In genomic region chr1:1879942-1880341, GRCh38 we compare ENCODE assay signal across 28 cellular contexts. TPM values are rescaled to one million over a fixed set of nuclear protein-coding genes. Genes with fewer than 3 reads are reported as not detected.
"Had no signal": no experiment of that assay in that cellular context is flagged by ENCODE, and none has a peak within 500 bp of the region (broad histone marks: within the 10 kb centered on the region; RNA-seq: fewer than 3 reads in every experiment).

No MANE protein-coding gene starts in this region.

- H3K9me3 ChIP-seq: ascending aorta, body of pancreas, MG63, Peyer's patch, SJSA1 had no signal

- H3K9me3 Mint-ChIP-seq: activated naive CD4-positive, alpha-beta T cell treated with anti-CD3 and anti-CD28 coated beads, Interleukin-2, amount 10 ng/mL, durations not matched to agents 7 days and 5 days; activated T-helper 17 cell treated with anti-CD3 and anti-CD28 coated beads, Interleukin-2, amount 50 U/mL, for 72 hours had no signal

- ATAC-seq: activated T-helper 17 cell treated with anti-CD3 and anti-CD28 coated beads, Interleukin-2, amount 50 U/mL, for 72 hours; body of pancreas; SK-N-SH treated with all-trans-retinoic acid at 6 μM for 48 hours had no signal

- H3K27me3 ChIP-seq: ascending aorta, body of pancreas, MG63, Peyer's patch, SJSA1 had no signal

- H3K4me3 Mint-ChIP-seq: activated naive CD4-positive, alpha-beta T cell treated with anti-CD3 and anti-CD28 coated beads, Interleukin-2, amount 10 ng/mL, durations not matched to agents 7 days and 5 days had no signal

- H3K27me3 Mint-ChIP-seq: activated naive CD4-positive, alpha-beta T cell treated with anti-CD3 and anti-CD28 coated beads, Interleukin-2, amount 10 ng/mL, durations not matched to agents 7 days and 5 days; activated T-helper 17 cell treated with anti-CD3 and anti-CD28 coated beads, Interleukin-2, amount 50 U/mL, for 72 hours had no signal

- DNase-seq: activated CD4-positive, alpha-beta T cell treated with anti-CD3 and anti-CD28 coated beads for 48 hours; activated CD4-positive, alpha-beta T cell treated with anti-CD3 and anti-CD28 coated beads, Interleukin-2, amount 50 U/mL, for 4 hours; activated CD4-positive, CD25-positive, alpha-beta regulatory T cell treated with anti-CD3 and anti-CD28 coated beads, Interleukin-2, amount 50 U/mL, for 72 hours; activated CD8-positive, alpha-beta memory T cell treated with anti-CD3 and anti-CD28 coated beads for 24 hours; activated gamma-delta T cell; activated naive CD4-positive, alpha-beta T cell treated with anti-CD3 and anti-CD28 coated beads, Interleukin-2, amount 10 ng/mL, durations not matched to agents 7 days and 5 days; activated T-cell treated with anti-CD3 and anti-CD28 coated beads, Interleukin-2, amount 50 U/mL, for 48 hours; amniotic stem cell; body of pancreas; MG63; MV-4-11; NCI-H1092 treated with DMSO at 0.1 percent for 48 hours; NCI-H1417 treated with DMSO at 0.1 percent for 48 hours; NCI-H1694; NCI-H2029; NCI-H2107; NCI-H2171 treated with DMSO at 0.1 percent for 48 hours; NCI-H345; NCI-H510A; NCI-H526 treated with DMSO at 0.1 percent for 48 hours; Peyer's patch; SHP77; SW 1271 had no signal

- H3K27ac ChIP-seq: ascending aorta, body of pancreas, SJSA1 had no signal

- H3K4me3 ChIP-seq: ascending aorta, body of pancreas, MG63, SJSA1 had no signal

- H3K27ac Mint-ChIP-seq: activated naive CD4-positive, alpha-beta T cell treated with anti-CD3 and anti-CD28 coated beads, Interleukin-2, amount 10 ng/mL, durations not matched to agents 7 days and 5 days had no signal

RNA-seq across cellular contexts. Expression of gene CALML6, which starts 35.1 kb away (rescaled TPM):
- total RNA-seq: ascending aorta; Peyer's patch; SJSA1; T-helper 1 cell treated with Interleukin-12 subunit alpha and Interleukin-12 subunit beta and Interleukin-4 antibody, amounts not matched to agents 30 ng/mL and 1 ng/mL, for 36 hours had no signal

RNA-seq across cellular contexts. Expression of gene TMEM52, which starts 39.1 kb away (rescaled TPM):
- total RNA-seq: ascending aorta; T-helper 1 cell treated with Interleukin-12 subunit alpha and Interleukin-12 subunit beta and Interleukin-4 antibody, amounts not matched to agents 30 ng/mL and 1 ng/mL, for 36 hours had no signal
